Comparison of ENCODE assay signal across 33 cellular contexts in the genomic region with DNA sequence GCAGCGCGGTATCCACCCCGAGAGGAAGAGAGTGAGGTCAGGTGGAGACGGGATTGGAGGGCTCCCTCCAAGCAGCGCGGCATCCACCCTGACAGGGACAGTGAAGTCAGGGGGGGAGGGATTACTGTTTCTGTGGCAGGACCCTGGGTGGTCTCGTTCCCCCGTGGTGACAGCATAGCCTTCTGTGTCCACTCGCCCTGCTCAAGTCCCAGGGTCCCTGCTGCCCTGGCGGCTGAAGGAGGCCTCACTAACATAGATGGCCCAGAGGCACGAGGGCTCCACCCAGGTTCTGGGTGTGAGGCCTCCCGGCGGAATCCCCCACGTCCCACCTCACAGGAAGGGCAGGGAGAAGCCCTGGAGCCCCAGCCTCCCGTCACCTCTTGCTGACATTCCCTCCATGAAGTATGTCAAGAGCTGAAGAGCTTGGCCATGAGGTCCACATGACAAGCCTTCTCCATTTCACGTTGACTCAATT.
"Had no signal": no experiment of that assay in that cellular context is flagged by ENCODE, and none has a peak within 500 bp of the region (broad histone marks: within the 10 kb centered on the region; RNA-seq: fewer than 3 reads in every experiment).

No MANE protein-coding gene starts in this region.

- H3K36me3 ChIP-seq: ascending aorta, cardiac muscle cell had no signal

- FAIRE-seq: bronchial epithelial cell, TTC549 had no signal

- H3K9me3 ChIP-seq: ascending aorta had no signal

- DNase-seq: activated B cell treated with CpG ODN at 0.5 μM for 24 hours; activated CD4-positive, alpha-beta memory T cell treated with anti-CD3 and anti-CD28 coated beads for 36 hours; activated CD4-positive, alpha-beta T cell treated with anti-CD3 and anti-CD28 coated beads for 4 hours; activated CD4-positive, alpha-beta T cell treated with anti-CD3 and anti-CD28 coated beads, Interleukin-2, amount 10 ng/mL, durations not matched to agents 24 days and 14 days; activated CD4-positive, alpha-beta T cell treated with anti-CD3 and anti-CD28 coated beads, Interleukin-2, amount 50 U/mL, for 1 hour; activated CD4-positive, alpha-beta T cell treated with anti-CD3 and anti-CD28 coated beads, Interleukin-2, amount 50 U/mL, for 4 hours; activated CD4-positive, CD25-positive, alpha-beta regulatory T cell treated with anti-CD3 and anti-CD28 coated beads, Interleukin-2, amount 50 U/mL, for 72 hours; activated CD8-positive, alpha-beta memory T cell treated with anti-CD3 and anti-CD28 coated beads, Interleukin-2, amount 50 U/mL, for 4 hours; activated CD8-positive, alpha-beta T cell treated with anti-CD3 and anti-CD28 coated beads for 36 hours; activated effector memory CD4-positive, alpha-beta T cell treated with anti-CD3 and anti-CD28 coated beads, Interleukin-2, amount 50 U/mL, for 16 hours; activated gamma-delta T cell treated with Interleukin-2 at 50 U/mL for 16 hours; activated naive CD4-positive, alpha-beta T cell; activated naive CD4-positive, alpha-beta T cell treated with anti-CD3 and anti-CD28 coated beads for 36 hours; activated naive CD4-positive, alpha-beta T cell treated with anti-CD3 and anti-CD28 coated beads, Interleukin-2, amount 50 U/mL, for 16 hours; activated naive CD8-positive, alpha-beta T cell treated with anti-CD3 and anti-CD28 coated beads, Interleukin-2, amount 10 ng/mL, durations not matched to agents 7 days and 5 days; activated naive CD8-positive, alpha-beta T cell treated with anti-CD3 and anti-CD28 coated beads, Interleukin-2, amount 50 U/mL, for 24 hours; activated T-cell treated with anti-CD3 and anti-CD28 coated beads for 4 hours; activated T-cell treated with anti-CD3 and anti-CD28 coated beads, Interleukin-2, amount 50 U/mL, for 1 hour; activated T-cell treated with anti-CD3 and anti-CD28 coated beads, Interleukin-2, amount 50 U/mL, for 4 hours; activated T-cell treated with anti-CD3 and anti-CD28 coated beads, Interleukin-2, amount 50 U/mL, for 72 hours; amygdala; anterior cingulate cortex; caudate nucleus; cerebellar nuclear complex; T-cell; T-helper 2 cell; T-helper 9 cell had no signal

- H3K4me3 ChIP-seq: ascending aorta, cardiac muscle cell had no signal

- H3K27ac ChIP-seq: ascending aorta, cardiac muscle cell, VCaP had no signal

- ATAC-seq: activated CD8-positive, alpha-beta T cell treated with anti-CD3 and anti-CD28 coated beads for 36 hours; activated naive CD8-positive, alpha-beta T cell treated with anti-CD3 and anti-CD28 coated beads, Interleukin-2, amount 50 U/mL, for 24 hours; activated T-cell treated with anti-CD3 and anti-CD28 coated beads, Interleukin-2, amount 50 U/mL, for 4 hours; activated T-cell treated with anti-CD3 and anti-CD28 coated beads, Interleukin-2, amount 50 U/mL, for 72 hours; activated T-helper 17 cell treated with anti-CD3 and anti-CD28 coated beads, Interleukin-2, amount 50 U/mL, for 72 hours; T-cell had no signal

- H3K27me3 ChIP-seq: ascending aorta, cardiac muscle cell had no signal

- H3K4me1 ChIP-seq: ascending aorta had no signal
